10 cellular contexts compared by ENCODE assay signal in genomic region chr6:110816677-110817076, GRCh38. TPM values are rescaled to one million over a fixed set of nuclear protein-coding genes. Genes with fewer than 3 reads are reported as not detected.
DNase-seq lines count a peak whose midpoint lies in the region; ATAC-seq and TF ChIP-seq lines count a peak whose summit lies in the region.
"Had no signal": no experiment of that assay in that cellular context is flagged by ENCODE, and none has a peak within 500 bp of the region (broad histone marks: within the 10 kb centered on the region; RNA-seq: fewer than 3 reads in every experiment).

No MANE protein-coding gene starts in this region.

- peak overlapping the region; percentile 91 to 98 (median 96) for H3K27ac ChIP-seq in tibial nerve

- WGBS in tibial nerve, 2 donors, result 65 to 80% methylated on average over 4 of the region's 4 CpGs

- no peak for ATAC-seq in HG02678 (IDR thresholded peaks at IDR 0.05; ENCODE audit: unreplicated experiment)

- peaks cover 0 to 40% (median 5%) of the 10 kb centered on the region in 4 donors for H3K4me1 ChIP-seq in tibial nerve
- H3K4me1 ChIP-seq: prostate gland had no signal

- H3K9me3 ChIP-seq in tibial nerve, result no peaks in the 10 kb centered on the region
- H3K9me3 ChIP-seq: prostate gland had no signal

- intact Hi-C loops in cardiac septum (cut with DNase I), result loop anchor here (2.0 to 10.0 kb wide), 2 partner anchors 142 to 282 kb away; partner anchors contain the start of gene GTF3C6

- H3K4me3 Mint-ChIP-seq in activated naive CD4-positive, alpha-beta T cell treated with anti-CD3 and anti-CD28 coated beads, Interleukin-2, amount 10 ng/mL, durations not matched to agents 7 days and 5 days, result peak overlapping the region; percentile 99
- H3K4me3 Mint-ChIP-seq in endothelial cell (ENCODE audit: unreplicated experiment), result peak overlapping the region; percentile 84

- CTCF ChIA-PET in activated naive CD4-positive, alpha-beta T cell treated with anti-CD3 and anti-CD28 coated beads, Interleukin-2, amount 10 ng/mL, durations not matched to agents 7 days and 5 days (lab: Charles Lee), result interaction anchor here (1.0 kb wide), 1 partner anchor 61 kb away, joined by 3 read pairs; no protein-coding TSS in a partner anchor

- no peak for TF ChIP-seq EP300 in tibial nerve (IDR thresholded peaks at IDR 0.05)

- peak; percentile 28 for DNase-seq in activated naive CD4-positive, alpha-beta T cell treated with anti-CD3 and anti-CD28 coated beads, Interleukin-2, amount 10 ng/mL, durations not matched to agents 7 days and 5 days
- no peak for DNase-seq in activated naive CD4-positive, alpha-beta T cell treated with Interleukin-2 at 50 U/mL for 16 hours
- DNase-seq in RPMI7951 (ENCODE audit: low read depth) (peak; percentile 21), endothelial cell (ENCODE audit: low spot score) (no peak), tibial nerve (ENCODE audit: low spot score in 2 of 2) (no peak), NCI-H128 (lab: John Stamatoyannopoulos, UW; ENCODE audit: unreplicated experiment) (no peak), cardiac septum (ENCODE audit: low spot score) (no peak)
- DNase-seq: NCI-H1436 had no signal

- no peak for TF ChIP-seq POLR2A in tibial nerve (IDR thresholded peaks at IDR 0.05)

- no peak for TF ChIP-seq CTCF in endothelial cell (IDR thresholded peaks at IDR 0.05; ENCODE audit: unreplicated experiment)
- no peak for TF ChIP-seq CTCF in tibial nerve (IDR thresholded peaks at IDR 0.05)

- H3K4me1 Mint-ChIP-seq in activated naive CD4-positive, alpha-beta T cell treated with anti-CD3 and anti-CD28 coated beads, Interleukin-2, amount 10 ng/mL, durations not matched to agents 7 days and 5 days, result peaks cover 65% of the 10 kb centered on the region
- H3K4me1 Mint-ChIP-seq in endothelial cell (ENCODE audit: unreplicated experiment), result peaks cover 14% of the 10 kb centered on the region

- H3K27ac Mint-ChIP-seq in activated naive CD4-positive, alpha-beta T cell treated with anti-CD3 and anti-CD28 coated beads, Interleukin-2, amount 10 ng/mL, durations not matched to agents 7 days and 5 days, result peak overlapping the region; percentile 99
- peak overlapping the region; percentile 97 for H3K27ac Mint-ChIP-seq in endothelial cell (ENCODE audit: unreplicated experiment)

- no peak overlapping the region for H3K4me3 ChIP-seq in tibial nerve

- peaks cover 9% of the 10 kb centered on the region for H3K36me3 Mint-ChIP-seq in activated naive CD4-positive, alpha-beta T cell treated with anti-CD3 and anti-CD28 coated beads, Interleukin-2, amount 10 ng/mL, durations not matched to agents 7 days and 5 days
- peaks cover 3% of the 10 kb centered on the region for H3K36me3 Mint-ChIP-seq in endothelial cell (ENCODE audit: low read depth, unreplicated experiment)

- H3K27me3 ChIP-seq in tibial nerve, result no peaks in the 10 kb centered on the region

- no peaks in the 10 kb centered on the region for H3K36me3 ChIP-seq in tibial nerve
- H3K36me3 ChIP-seq: prostate gland had no signal

- no peaks in the 10 kb centered on the region for H3K9me3 Mint-ChIP-seq in activated naive CD4-positive, alpha-beta T cell treated with anti-CD3 and anti-CD28 coated beads, Interleukin-2, amount 10 ng/mL, durations not matched to agents 7 days and 5 days
- no peaks in the 10 kb centered on the region for H3K9me3 Mint-ChIP-seq in endothelial cell (ENCODE audit: unreplicated experiment)

- no peaks in the 10 kb centered on the region for H3K27me3 Mint-ChIP-seq in activated naive CD4-positive, alpha-beta T cell treated with anti-CD3 and anti-CD28 coated beads, Interleukin-2, amount 10 ng/mL, durations not matched to agents 7 days and 5 days
- H3K27me3 Mint-ChIP-seq in endothelial cell (ENCODE audit: unreplicated experiment), result peaks cover 19% of the 10 kb centered on the region

RNA-seq across cellular contexts. Expression of gene CDK19, which starts 1.4 kb away (rescaled TPM):
- 14.5 and 18.6 TPM in 2 replicates for total RNA-seq in RPMI7951 (2014; rRNA removed; shearing (Covaris generic))
- total RNA-seq in endothelial cell (ENCODE audit: unreplicated experiment) (19.0 TPM), tibial nerve (10 to 100 TPM; 18.6 to 29.3 (median 24.3) TPM), cardiac septum (8.3 TPM)

RNA-seq across cellular contexts. Expression of gene AMD1, which starts 57.9 kb away (rescaled TPM):
- total RNA-seq in RPMI7951 (2014; rRNA removed; shearing (Covaris generic)), result 95.2 and 123 TPM in 2 replicates
- 50.5 TPM for total RNA-seq in endothelial cell (ENCODE audit: unreplicated experiment)
- total RNA-seq in tibial nerve, result 10 to 100 TPM; 61.8 to 95.0 (median 81.8) TPM
- total RNA-seq in cardiac septum, result 46.0 TPM

Comparison
In these comparisons a context has a peak if more than half of its experiments do, and no peak if none do; other contexts are left out.
1. DNase-seq: peak in activated naive CD4-positive, alpha-beta T cell treated with anti-CD3 and anti-CD28 coated beads, Interleukin-2, amount 10 ng/mL, durations not matched to agents 7 days and 5 days (single experiment) and RPMI7951 (single experiment); none in activated naive CD4-positive, alpha-beta T cell treated with Interleukin-2 at 50 U/mL for 16 hours (single experiment), endothelial cell (single experiment), tibial nerve (0 of 2), NCI-H128 (single experiment) and cardiac septum (single experiment).